In genomic region chr1:162366149-162366548, GRCh38 we compare ENCODE assay signal across 17 cellular contexts. TPM values are rescaled to one million over a fixed set of nuclear protein-coding genes. Genes with fewer than 3 reads are reported as not detected.
A peak's percentile ranks its signal among the peaks of the same experiment; 100 is the strongest.
DNase-seq lines count a peak whose midpoint lies in the region; TF ChIP-seq lines count a peak whose summit lies in the region.
"Had no signal": no experiment of that assay in that cellular context is flagged by ENCODE, and none has a peak within 500 bp of the region (broad histone marks: within the 10 kb centered on the region; RNA-seq: fewer than 3 reads in every experiment).

No MANE protein-coding gene starts in this region.

- H3K27ac Mint-ChIP-seq in neural progenitor cell = peak overlapping the region; percentile 21
- H3K27ac Mint-ChIP-seq: CD4-positive, alpha-beta memory T cell had no signal

- H3K9me3 Mint-ChIP-seq in neural progenitor cell = no peaks in the 10 kb centered on the region
- H3K9me3 Mint-ChIP-seq: CD4-positive, alpha-beta memory T cell had no signal

- H3K27me3 ChIP-seq in ACC112 (ENCODE audit: insufficient read depth, low read length) (no peaks in the 10 kb centered on the region), neural progenitor cell (no peaks in the 10 kb centered on the region)
- H3K27me3 ChIP-seq: BLaER1 had no signal

- no peak overlapping the region for H3K4me2 ChIP-seq in neural progenitor cell
- H3K4me2 ChIP-seq: BLaER1 had no signal

- peaks cover 33% of the 10 kb centered on the region for H3K36me3 Mint-ChIP-seq in neural progenitor cell
- H3K36me3 Mint-ChIP-seq: CD4-positive, alpha-beta memory T cell had no signal

- H3K27me3 Mint-ChIP-seq in neural progenitor cell (ENCODE audit: insufficient read depth, low read depth) = peaks cover 5% of the 10 kb centered on the region

- H3K27ac ChIP-seq in ACC112 (ENCODE audit: low read depth, low read length) (no peak overlapping the region), HEK293 (ENCODE audit: extremely low read depth, low read depth, low read length) (no peak overlapping the region), neural progenitor cell (no peak overlapping the region)
- H3K27ac ChIP-seq: BLaER1 had no signal

- CTCF ChIA-PET in HEK293 (lab: Yijun Ruan, JAX) = interaction anchor here (0.7 to 3.8 kb wide), 2 partner anchors 8 to 25 kb away, joined by 5 to 17 read pairs; no protein-coding TSS in a partner anchor

- H3K36me3 ChIP-seq in ACC112 (ENCODE audit: insufficient read depth, low read length) = no peaks in the 10 kb centered on the region
- H3K36me3 ChIP-seq in HEK293 (ENCODE audit: control insufficient read depth in 2 of 2, insufficient read depth in 1 of 2, low read length in 2 of 2) = peaks cover 0 to 4% of the 10 kb centered on the region in 2 experiments; a peak in 2 of 3 replicates
- H3K36me3 ChIP-seq in neural progenitor cell = no peaks in the 10 kb centered on the region
- H3K36me3 ChIP-seq: BLaER1 had no signal

- H3K4me1 Mint-ChIP-seq in neural progenitor cell = peaks cover 8% of the 10 kb centered on the region
- H3K4me1 Mint-ChIP-seq: CD4-positive, alpha-beta memory T cell had no signal

- H2AFZ ChIP-seq in ACC112 (ENCODE audit: low read length, unreplicated experiment) (peak overlapping the region; percentile 53), neural progenitor cell (replicated peaks) (no peak overlapping the region)

- no peak overlapping the region for H3K9ac ChIP-seq in neural progenitor cell
- H3K9ac ChIP-seq: BLaER1 had no signal

- no peaks in the 10 kb centered on the region for H3F3A ChIP-seq in neural progenitor cell (ENCODE audit: low read depth)

- H3K4me3 Mint-ChIP-seq in neural progenitor cell = no peak overlapping the region

- no peak for TF ChIP-seq CTCF in HEK293 (tag by site-specific recombination; IDR thresholded peaks at IDR 0.05)
- TF ChIP-seq CTCF in fibroblast of mammary gland (conservative IDR thresholded peaks at IDR 0.05; ENCODE audit: control insufficient read depth, insufficient read depth, low read depth, low read length) = no peak
- TF ChIP-seq CTCF in neural progenitor cell (IDR thresholded peaks at IDR 0.05) = no peak

- H3K79me2 ChIP-seq in ACC112 (ENCODE audit: control insufficient read depth, insufficient read depth, low read length, unreplicated experiment) (no peaks in the 10 kb centered on the region), neural progenitor cell (ENCODE audit: low read depth) (no peaks in the 10 kb centered on the region)

- H3K4me3 ChIP-seq in ACC112 (ENCODE audit: low read depth, low read length) = 0 out of 2 replicates have a peak overlapping the region, but pooled peaks have one; percentile 90
- H3K4me3 ChIP-seq in HEK293 (ENCODE audit: low read depth, low read length) = no peak overlapping the region
- H3K4me3 ChIP-seq in fibroblast of mammary gland (ENCODE audit: control insufficient read depth, low read depth, low read length) = no peak overlapping the region
- H3K4me3 ChIP-seq in neural progenitor cell = no peak overlapping the region
- H3K4me3 ChIP-seq: BLaER1 had no signal

- POLR2A ChIA-PET in HEK293 (lab: Yijun Ruan, JAX) = interaction anchor here (1.4 kb wide), 1 partner anchor 10 kb away, joined by 3 read pairs; no protein-coding TSS in a partner anchor

- H3K9me3 ChIP-seq in HEK293 (ENCODE audit: control insufficient read depth, insufficient read depth, low read depth, low read length) (no peaks in the 10 kb centered on the region), neural progenitor cell (ENCODE audit: low read depth) (no peaks in the 10 kb centered on the region)
- H3K9me3 ChIP-seq: BLaER1 had no signal

- H4K20me1 ChIP-seq in neural progenitor cell (ENCODE audit: low read depth) = no peaks in the 10 kb centered on the region
- H4K20me1 ChIP-seq: BLaER1 had no signal

- peak; percentile 24 for DNase-seq in fibroblast of mammary gland (ENCODE audit: low read depth)
- no peak for DNase-seq in neural progenitor cell (ENCODE audit: low spot score)
- no peak for DNase-seq in activated CD4-positive, alpha-beta T cell treated with anti-CD3 and anti-CD28 coated beads for 48 hours
- DNase-seq in HCEC 1CT = no peak
- no peak for DNase-seq in NCI-H2196 treated with DMSO at 0.1 percent for 48 hours (lab: John Stamatoyannopoulos, UW; ENCODE audit: unreplicated experiment)
- DNase-seq: ACHN; CD4-positive, alpha-beta memory T cell; DMS153; DMS79 treated with DMSO at 0.1 percent for 48 hours; GF-D8; GOT3; H7 had no signal

- H3K4me1 ChIP-seq in ACC112 (ENCODE audit: control insufficient read depth, insufficient read depth, low read length, unreplicated experiment) = no peaks in the 10 kb centered on the region
- no peaks in the 10 kb centered on the region for H3K4me1 ChIP-seq in HEK293 (ENCODE audit: control insufficient read depth, insufficient read depth, low read length)
- no peaks in the 10 kb centered on the region for H3K4me1 ChIP-seq in neural progenitor cell
- H3K4me1 ChIP-seq: BLaER1 had no signal

TF ChIP-seq in HEK293, 187 proteins besides CTCF, POLR2A, EP300 and RAD21:
- no peak for TF ChIP-seq PATZ1 (tag by site-specific recombination; IDR thresholded peaks at IDR 0.05)
- peak; percentile 43 for TF ChIP-seq ZFHX2 (tag by site-specific recombination; conservative IDR thresholded peaks at IDR 0.05)

RNA-seq across cellular contexts. Expression of gene SPATA46, which starts 10.5 kb away (rescaled TPM):
- not detected in 2 replicates for total RNA-seq in neural progenitor cell (ENCODE audit: low replicate concordance)
- total RNA-seq: A172; CD4-positive, alpha-beta memory T cell; H7; HT-29 had no signal

RNA-seq across cellular contexts. Expression of gene C1orf226, which starts 15.4 kb away (rescaled TPM):
- total RNA-seq in neural progenitor cell (ENCODE audit: low replicate concordance) = 3.9 and 11.3 TPM in 2 replicates
- total RNA-seq: CD4-positive, alpha-beta memory T cell had no signal

RNA-seq across cellular contexts. Expression of gene SH2D1B, which starts 45.8 kb away (rescaled TPM):
- total RNA-seq in neural progenitor cell (ENCODE audit: low replicate concordance) = not detected in 2 replicates
- total RNA-seq: CD4-positive, alpha-beta memory T cell; H7; HT-29 had no signal
